ENCODE assay signal across 19 cellular contexts in genomic region chr7:107691713-107692112, GRCh38. TPM values are rescaled to one million over a fixed set of nuclear protein-coding genes. Genes with fewer than 3 reads are reported as not detected.
A peak's percentile ranks its signal among the peaks of the same experiment; 100 is the strongest.
DNase-seq lines count a peak whose midpoint lies in the region; ATAC-seq, FAIRE-seq and TF ChIP-seq lines count a peak whose summit lies in the region.
"Had no signal": no experiment of that assay in that cellular context is flagged by ENCODE, and none has a peak within 500 bp of the region (broad histone marks: within the 10 kb centered on the region; RNA-seq: fewer than 3 reads in every experiment).

No MANE protein-coding gene starts in this region.

- H3K36me3 ChIP-seq in endothelial cell of umbilical vein (ENCODE audit: control insufficient read depth in 2 of 2, extremely low read depth in 1 of 2, insufficient read depth in 2 of 2, low read length in 2 of 2): no peaks in the 10 kb centered on the region
- H3K36me3 ChIP-seq: esophagus squamous epithelium had no signal

- no TSS peak for BruUV-seq in endothelial cell of umbilical vein (replicated peaks; lab: Mats Ljungman, UMichigan)

- dilution Hi-C loops in endothelial cell of umbilical vein (cut with MboI; ENCODE audit: extremely low pct_ligation_motif_present, low sequenced_read_pairs): no loop called here

- TF ChIP-seq POLR2A in endothelial cell of umbilical vein (IDR thresholded peaks at IDR 0.05; ENCODE audit: low read depth, low read length): no peak

- peak; percentile 15 for FAIRE-seq in endothelial cell of umbilical vein (lab: Jason Lieb, UNC)

- no peaks in the 10 kb centered on the region for H3K27me3 ChIP-seq in endothelial cell of umbilical vein (ENCODE audit: control insufficient read depth in 2 of 2, insufficient read depth in 2 of 2, low read length in 2 of 2)
- H3K27me3 ChIP-seq: esophagus squamous epithelium had no signal

- POLR2A ChIA-PET in endothelial cell of umbilical vein (lab: Charles Lee): no interaction called here

- no peaks in the 10 kb centered on the region for H3K9me3 ChIP-seq in endothelial cell of umbilical vein (replicated peaks; ENCODE audit: control insufficient read depth, insufficient read depth, low read length)
- H3K9me3 ChIP-seq: esophagus squamous epithelium had no signal

- DNase-seq in Daoy (ENCODE audit: low read depth): peak; percentile 67
- DNase-seq in RPMI8226: peak; percentile 52
- DNase-seq in endothelial cell of umbilical vein (ENCODE audit: low read depth, low spot score): peak; percentile 73
- peak; percentile 89 for DNase-seq in myocyte (ENCODE audit: low read depth)
- no peak for DNase-seq in effector CD8-positive, alpha-beta T cell (lab: John Stamatoyannopoulos, UW)
- DNase-seq: activated CD4-positive, alpha-beta T cell treated with anti-CD3 and anti-CD28 coated beads, Interleukin-2, amount 10 ng/mL, durations not matched to agents 7 days and 5 days; AML-193; anterior cingulate cortex; esophagus squamous epithelium; hypothalamus; MV-4-11; NCI-H526 treated with DMSO at 0.1 percent for 48 hours; stimulated activated CD4-positive, alpha-beta T cell treated with anti-CD3 and anti-CD28 coated beads, Interleukin-2, amount 100 ng/mL, for 48 hours; substantia nigra had no signal

- CTCF ChIA-PET in endothelial cell of umbilical vein (lab: Charles Lee): interaction anchor here (0.9 to 3.1 kb wide), 4 partner anchors 10 to 188 kb away, joined by 3 to 19 read pairs (median 6); no protein-coding TSS in a partner anchor

- TF ChIP-seq CTCF in endothelial cell of umbilical vein (IDR thresholded peaks at IDR 0.05; ENCODE audit: extremely low read depth in 1 of 2, insufficient read depth in 1 of 2, low read depth in 1 of 2, low read length in 2 of 2): no peak

- H3K9me1 ChIP-seq in endothelial cell of umbilical vein (replicated peaks; ENCODE audit: control insufficient read depth, extremely low read depth, insufficient read depth, low read length): no peaks in the 10 kb centered on the region

- peaks cover 31% of the 10 kb centered on the region for H3K4me1 ChIP-seq in endothelial cell of umbilical vein (ENCODE audit: control insufficient read depth, extremely low read depth, insufficient read depth, low read length)
- H3K4me1 ChIP-seq: esophagus squamous epithelium had no signal

- intact Hi-C loops in endothelial cell of umbilical vein (cut with micrococcal nuclease): loop anchor here (2.0 kb wide), 1 partner anchor 95 kb away; no protein-coding TSS in a partner anchor

- ATAC-seq in GM18498 (IDR thresholded peaks at IDR 0.05; ENCODE audit: unreplicated experiment) (no peak), GM18868 (IDR thresholded peaks at IDR 0.05; ENCODE audit: unreplicated experiment) (no peak), HG02759 (IDR thresholded peaks at IDR 0.05; ENCODE audit: unreplicated experiment) (no peak)
- ATAC-seq: Panc1 had no signal

- H3K27ac ChIP-seq in endothelial cell of umbilical vein (ENCODE audit: insufficient read depth, low read depth, low read length): no peak overlapping the region
- H3K27ac ChIP-seq: esophagus squamous epithelium had no signal

- H3K9ac ChIP-seq in endothelial cell of umbilical vein (replicated peaks; ENCODE audit: extremely low read depth, insufficient read depth, low read length): no peak overlapping the region

- H3K4me2 ChIP-seq in endothelial cell of umbilical vein (ENCODE audit: insufficient read depth, low read length): no peak overlapping the region

- no peak overlapping the region for H2AFZ ChIP-seq in endothelial cell of umbilical vein (ENCODE audit: low read depth, low read length)

- no peak overlapping the region for H3K4me3 ChIP-seq in endothelial cell of umbilical vein (replicated peaks in 1 of 3; ENCODE audit: insufficient read depth in 1 of 3, low read depth in 1 of 3, low read length in 3 of 3)
- H3K4me3 ChIP-seq: esophagus squamous epithelium had no signal

- H3K79me2 ChIP-seq in endothelial cell of umbilical vein (ENCODE audit: control insufficient read depth, insufficient read depth, low read length): no peaks in the 10 kb centered on the region

- H4K20me1 ChIP-seq in endothelial cell of umbilical vein (replicated peaks; ENCODE audit: control insufficient read depth, extremely low read depth, insufficient read depth, low read length): no peaks in the 10 kb centered on the region

TF ChIP-seq in endothelial cell of umbilical vein, 7 proteins besides CTCF, POLR2A, EP300 and RAD21:
- TF ChIP-seq FOS (IDR thresholded peaks at IDR 0.05; ENCODE audit: borderline replicate concordance, insufficient read depth, low read length): peak; percentile 16
- TF ChIP-seq, protein P1, sequence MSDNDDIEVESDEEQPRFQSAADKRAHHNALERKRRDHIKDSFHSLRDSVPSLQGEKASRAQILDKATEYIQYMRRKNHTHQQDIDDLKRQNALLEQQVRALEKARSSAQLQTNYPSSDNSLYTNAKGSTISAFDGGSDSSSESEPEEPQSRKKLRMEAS (IDR thresholded peaks at IDR 0.05; ENCODE audit: insufficient read depth, insufficient read length): no peak
TF ChIP-seq in endothelial cell of umbilical vein: peak in this region for 1.

RNA-seq across cellular contexts. Expression of gene SLC26A4, which starts 31.1 kb away (rescaled TPM):
- 1.4 and 6.8 TPM in 2 replicates for total RNA-seq in Daoy (2014; rRNA removed; shearing (Covaris generic))
- total RNA-seq in endothelial cell of umbilical vein: 0.77 and 1.3 TPM in 2 replicates
- polyA plus RNA-seq in endothelial cell of umbilical vein: 0.49 and 0.79 TPM in 2 replicates
- 0.40 and 0.55 TPM in 2 replicates for polyA plus RNA-seq in endothelial cell of umbilical vein (2011; cell fraction: cytosol; rRNA removed)
- polyA plus RNA-seq in endothelial cell of umbilical vein (2011; cell fraction: nucleus; rRNA removed): 1.2 and 1.4 TPM in 2 replicates
- polyA plus RNA-seq in endothelial cell of umbilical vein (2012): 0.33 and 0.34 TPM in 2 replicates
- 0.68 and 4.1 TPM in 2 replicates for polyA minus RNA-seq in endothelial cell of umbilical vein
- polyA minus RNA-seq in endothelial cell of umbilical vein (2011; cell fraction: cytosol; rRNA and poly(A)+ RNA removed): not detected
- 1.9 and 2.2 TPM in 2 replicates for polyA minus RNA-seq in endothelial cell of umbilical vein (2011; cell fraction: nucleus; rRNA and poly(A)+ RNA removed)
- total RNA-seq in myocyte: 3.1 and 7.3 TPM in 2 replicates
- 0.37 TPM for polyA plus RNA-seq in myocyte (2012)
- polyA plus RNA-seq: IgD-negative memory B cell had no signal

RNA-seq across cellular contexts. Expression of gene CBLL1, which starts 52.2 kb away (rescaled TPM):
- 39.6 and 54.1 TPM in 2 replicates for total RNA-seq in Daoy (2014; rRNA removed; shearing (Covaris generic))
- total RNA-seq in endothelial cell of umbilical vein (30.6 and 31.1 TPM in 2 replicates), myocyte (43.5 and 45.8 TPM in 2 replicates)
- 23.1 and 23.8 TPM in 2 replicates for polyA plus RNA-seq in endothelial cell of umbilical vein
- polyA plus RNA-seq in endothelial cell of umbilical vein (2011; cell fraction: cytosol; rRNA removed): 12.1 and 14.8 TPM in 2 replicates
- 31.2 and 36.2 TPM in 2 replicates for polyA plus RNA-seq in endothelial cell of umbilical vein (2011; cell fraction: nucleus; rRNA removed)
- polyA plus RNA-seq in endothelial cell of umbilical vein (2012): 23.8 and 30.8 TPM in 2 replicates
- 17.6 and 27.7 TPM in 2 replicates for polyA minus RNA-seq in endothelial cell of umbilical vein
- polyA minus RNA-seq in endothelial cell of umbilical vein (2011; cell fraction: cytosol; rRNA and poly(A)+ RNA removed): 12.6 TPM
- 56.8 and 76.9 TPM in 2 replicates for polyA minus RNA-seq in endothelial cell of umbilical vein (2011; cell fraction: nucleus; rRNA and poly(A)+ RNA removed)
- 19.4 TPM for polyA plus RNA-seq in myocyte (2012)
